ENCODE assay signal across 8 cellular contexts in the genomic region with DNA sequence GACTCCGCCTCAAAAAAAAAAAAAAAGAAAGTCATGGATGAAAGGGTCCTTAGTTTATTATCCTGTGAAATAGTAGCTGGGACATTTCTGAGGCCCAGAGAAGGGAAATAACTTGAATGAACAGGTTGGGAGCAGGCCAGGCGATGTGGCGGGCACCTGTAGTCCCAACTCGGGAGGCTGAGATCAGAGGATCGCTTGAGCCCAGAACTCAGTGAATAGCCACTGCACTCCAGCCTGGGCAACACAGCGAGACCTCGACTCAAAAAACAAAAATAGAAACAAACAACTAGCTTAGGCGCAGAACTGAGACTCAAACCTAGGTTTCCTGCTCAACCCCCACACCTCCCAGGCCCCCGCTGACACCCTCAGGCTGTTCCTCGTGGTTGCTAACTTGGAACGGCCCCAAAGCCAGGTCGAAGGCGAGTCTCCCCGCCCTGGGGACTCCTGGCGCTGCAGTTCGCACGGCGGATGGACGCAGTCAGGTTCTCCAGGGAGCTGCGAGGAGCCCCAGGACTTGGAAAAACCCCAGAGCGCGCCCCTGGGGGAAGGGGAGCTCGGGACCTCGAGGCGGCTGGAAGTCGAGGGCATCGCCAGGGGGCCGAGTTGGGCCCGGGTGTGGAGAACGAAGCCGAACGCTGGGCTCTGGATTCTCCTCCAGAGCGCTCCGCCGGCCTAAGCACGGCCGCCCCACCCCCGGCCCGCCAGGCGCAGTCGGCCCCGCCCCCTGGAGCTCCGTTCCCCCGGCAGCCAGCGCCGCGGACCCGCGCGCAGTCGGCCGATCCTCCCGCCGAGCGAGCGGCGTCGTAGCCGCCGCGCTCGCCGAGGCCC. TPM values are rescaled to one million over a fixed set of nuclear protein-coding genes. Genes with fewer than 3 reads are reported as not detected.
DNase-seq lines count a peak whose midpoint lies in the region; ATAC-seq and TF ChIP-seq lines count a peak whose summit lies in the region.

A gene with protein sequence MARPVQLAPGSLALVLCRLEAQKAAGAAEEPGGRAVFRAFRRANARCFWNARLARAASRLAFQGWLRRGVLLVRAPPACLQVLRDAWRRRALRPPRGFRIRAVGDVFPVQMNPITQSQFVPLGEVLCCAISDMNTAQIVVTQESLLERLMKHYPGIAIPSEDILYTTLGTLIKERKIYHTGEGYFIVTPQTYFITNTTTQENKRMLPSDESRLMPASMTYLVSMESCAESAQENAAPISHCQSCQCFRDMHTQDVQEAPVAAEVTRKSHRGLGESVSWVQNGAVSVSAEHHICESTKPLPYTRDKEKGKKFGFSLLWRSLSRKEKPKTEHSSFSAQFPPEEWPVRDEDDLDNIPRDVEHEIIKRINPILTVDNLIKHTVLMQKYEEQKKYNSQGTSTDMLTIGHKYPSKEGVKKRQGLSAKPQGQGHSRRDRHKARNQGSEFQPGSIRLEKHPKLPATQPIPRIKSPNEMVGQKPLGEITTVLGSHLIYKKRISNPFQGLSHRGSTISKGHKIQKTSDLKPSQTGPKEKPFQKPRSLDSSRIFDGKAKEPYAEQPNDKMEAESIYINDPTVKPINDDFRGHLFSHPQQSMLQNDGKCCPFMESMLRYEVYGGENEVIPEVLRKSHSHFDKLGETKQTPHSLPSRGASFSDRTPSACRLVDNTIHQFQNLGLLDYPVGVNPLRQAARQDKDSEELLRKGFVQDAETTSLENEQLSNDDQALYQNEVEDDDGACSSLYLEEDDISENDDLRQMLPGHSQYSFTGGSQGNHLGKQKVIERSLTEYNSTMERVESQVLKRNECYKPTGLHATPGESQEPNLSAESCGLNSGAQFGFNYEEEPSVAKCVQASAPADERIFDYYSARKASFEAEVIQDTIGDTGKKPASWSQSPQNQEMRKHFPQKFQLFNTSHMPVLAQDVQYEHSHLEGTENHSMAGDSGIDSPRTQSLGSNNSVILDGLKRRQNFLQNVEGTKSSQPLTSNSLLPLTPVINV (plus strand): TSS at position 768 of the 828 bp plus-strand sequence. CDS start 93 bp downstream, outside the sequence.

- H3K27ac ChIP-seq in HUES6 (ENCODE audit: low read depth, low read length): no peak within 1 kb of the TSS
- H3K27ac ChIP-seq in SK-N-SH (ENCODE audit: low read depth in 2 of 2, low read length in 1 of 2): no peak within 1 kb of the TSS; a peak in 1 of 4 replicates
- peak within 1 kb of the TSS in 1 of 2 donors; percentile 64 for H3K27ac ChIP-seq in uterus

- no peaks in the 10 kb centered on the region for H3K36me3 Mint-ChIP-seq in CD14-positive monocyte
- H3K36me3 Mint-ChIP-seq in activated naive CD4-positive, alpha-beta T cell treated with anti-CD3 and anti-CD28 coated beads, Interleukin-2, amount 50 U/mL, for 72 hours: no peaks in the 10 kb centered on the region

- TF ChIP-seq EP300 in SK-N-SH (IDR thresholded peaks at IDR 0.05; ENCODE audit: borderline replicate concordance in 1 of 2, low read depth in 1 of 2, low read length in 1 of 2): no peak

- H3K9ac ChIP-seq in HUES6 (ENCODE audit: low read length) (peak within 1 kb of the TSS; percentile 78), SK-N-SH (peak within 1 kb of the TSS; percentile 61; the same call in 1 of the 2 replicates)

- WGBS in SK-N-SH (ENCODE audit: low lambda C conversion rate): 24% methylated on average over 20 of the region's 63 CpGs

- intact Hi-C loops in CD14-positive monocyte (cut with micrococcal nuclease) (no loop called here), Right ventricle myocardium superior (cut with DNase I) (no loop called here), posterior vena cava (cut with DNase I) (no loop called here), uterus (cut with DNase I; ENCODE audit: low total_unique reads) (no loop called here)

- peak; percentile 65 for ATAC-seq in GM19438 (IDR thresholded peaks at IDR 0.05; ENCODE audit: low read depth, unreplicated experiment)
- ATAC-seq in activated naive CD4-positive, alpha-beta T cell treated with anti-CD3 and anti-CD28 coated beads, Interleukin-2, amount 50 U/mL, for 72 hours: peak; percentile 84 to 86
- peak; percentile 84 for ATAC-seq in Right ventricle myocardium superior (ENCODE audit: poor library complexity)

- H3K4me2 ChIP-seq in SK-N-SH: peak within 1 kb of the TSS; percentile 98

- peaks cover 0 to 15% (median 3%) of the 10 kb centered on the region in 7 donors for H3K9me3 Mint-ChIP-seq in CD14-positive monocyte
- no peaks in the 10 kb centered on the region for H3K9me3 Mint-ChIP-seq in activated naive CD4-positive, alpha-beta T cell treated with anti-CD3 and anti-CD28 coated beads, Interleukin-2, amount 50 U/mL, for 72 hours

- H3K9me2 ChIP-seq in SK-N-SH: no peaks in the 10 kb centered on the region

- no peaks in the 10 kb centered on the region for H3K36me3 ChIP-seq in HUES6 (ENCODE audit: control insufficient read depth, insufficient read depth, low read length)
- no peaks in the 10 kb centered on the region for H3K36me3 ChIP-seq in SK-N-SH (replicated peaks in 1 of 2; ENCODE audit: control insufficient read depth in 1 of 2, insufficient read depth in 2 of 2, low read length in 1 of 2)
- H3K36me3 ChIP-seq in uterus: no peaks in the 10 kb centered on the region

- H4K20me1 ChIP-seq in SK-N-SH (ENCODE audit: insufficient read depth): no peaks in the 10 kb centered on the region

- H3K27me3 ChIP-seq in HUES6 (ENCODE audit: control insufficient read depth, insufficient read depth, low read length) (peaks cover 13% of the 10 kb centered on the region), SK-N-SH (ENCODE audit: insufficient read depth) (peaks cover 9% of the 10 kb centered on the region; the same call in 1 of the 2 replicates), uterus (no peaks in the 10 kb centered on the region)

- POLR2A ChIA-PET in SK-N-SH (lab: Yijun Ruan, JAX): interaction anchor here (0.9 to 1.0 kb wide), 2 partner anchors 10 to 420 kb away, joined by 3 read pairs; a partner anchor contains a TSS

- H3K79me2 ChIP-seq in SK-N-SH (ENCODE audit: insufficient read depth): no peaks in the 10 kb centered on the region

- peaks cover 3% of the 10 kb centered on the region for H3F3A ChIP-seq in SK-N-SH (replicated peaks; ENCODE audit: insufficient read depth)

- DNase-seq in CD14-positive monocyte (ENCODE audit: low spot score): no peak
- peak; percentile 94 for DNase-seq in SK-N-SH
- DNase-seq in activated naive CD4-positive, alpha-beta T cell treated with anti-CD3 and anti-CD28 coated beads, Interleukin-2, amount 50 U/mL, for 72 hours (ENCODE audit: low spot score in 2 of 2): peak; percentile 60 to 75
- DNase-seq in Right ventricle myocardium superior: peak; percentile 59
- peak; percentile 82 for DNase-seq in posterior vena cava (ENCODE audit: low spot score)
- DNase-seq in uterus: peak; percentile 36 to 39

- peak within 1 kb of the TSS; percentile 76 for H3K4me3 ChIP-seq in HUES6 (ENCODE audit: low read depth, low read length)
- peak within 1 kb of the TSS; percentile 52 to 73 for H3K4me3 ChIP-seq in SK-N-SH (ENCODE audit: low read depth in 2 of 2, low read length in 1 of 2)
- H3K4me3 ChIP-seq in uterus: peak within 1 kb of the TSS; percentile 45 to 52

- CTCF ChIA-PET in SK-N-SH (lab: Yijun Ruan, JAX): interaction anchor here (0.8 to 2.2 kb wide), 4 partner anchors 28 to 73 kb away, joined by 3 to 14 read pairs (median 6); a partner anchor contains a TSS

- no peak within 1 kb of the TSS for H3K27ac Mint-ChIP-seq in CD14-positive monocyte
- peak within 1 kb of the TSS in 1 of 2 donors; percentile 68 for H3K27ac Mint-ChIP-seq in activated naive CD4-positive, alpha-beta T cell treated with anti-CD3 and anti-CD28 coated beads, Interleukin-2, amount 50 U/mL, for 72 hours

- TF ChIP-seq CTCF in CD14-positive monocyte (IDR thresholded peaks at IDR 0.05) (no peak), SK-N-SH (IDR thresholded peaks at IDR 0.05) (no peak), uterus (IDR thresholded peaks at IDR 0.05) (no peak)

- peak within 1 kb of the TSS; percentile 68 to 85 for H3K4me3 Mint-ChIP-seq in CD14-positive monocyte

- H2AFZ ChIP-seq in SK-N-SH (ENCODE audit: low read depth): peak within 1 kb of the TSS; percentile 99

- TF ChIP-seq RAD21 in SK-N-SH (IDR thresholded peaks at IDR 0.05; ENCODE audit: low read length): no peak

- TF ChIP-seq POLR2A in uterus (IDR thresholded peaks at IDR 0.05): peak in 1 of 2 donors; percentile 24

- H3K4me1 ChIP-seq in HUES6 (ENCODE audit: control insufficient read depth, insufficient read depth, low read length) (0 out of 2 replicates have a peak, but pooled peaks cover 3% of the 10 kb centered on the region), SK-N-SH (ENCODE audit: control insufficient read depth in 1 of 2, insufficient read depth in 2 of 2, low read depth in 1 of 2, low read length in 1 of 2) (no peaks in the 10 kb centered on the region; a peak in 1 of 4 replicates), uterus (peaks cover 0 to 4% of the 10 kb centered on the region in 2 donors)

- H3K9me3 ChIP-seq in HUES6 (ENCODE audit: control insufficient read depth, insufficient read depth, low read depth, low read length) (no peaks in the 10 kb centered on the region), SK-N-SH (no peaks in the 10 kb centered on the region), uterus (no peaks in the 10 kb centered on the region)

- H3K27me3 Mint-ChIP-seq in CD14-positive monocyte (ENCODE audit: low read depth in 3 of 3): peaks cover 35 to 38% (median 38%) of the 10 kb centered on the region in 3 donors

- peaks cover 9% of the 10 kb centered on the region for H3K4me1 Mint-ChIP-seq in CD14-positive monocyte

TF ChIP-seq in SK-N-SH, 30 proteins besides CTCF, POLR2A, EP300 and RAD21 (continues in another document):
- TF ChIP-seq, protein P1, sequence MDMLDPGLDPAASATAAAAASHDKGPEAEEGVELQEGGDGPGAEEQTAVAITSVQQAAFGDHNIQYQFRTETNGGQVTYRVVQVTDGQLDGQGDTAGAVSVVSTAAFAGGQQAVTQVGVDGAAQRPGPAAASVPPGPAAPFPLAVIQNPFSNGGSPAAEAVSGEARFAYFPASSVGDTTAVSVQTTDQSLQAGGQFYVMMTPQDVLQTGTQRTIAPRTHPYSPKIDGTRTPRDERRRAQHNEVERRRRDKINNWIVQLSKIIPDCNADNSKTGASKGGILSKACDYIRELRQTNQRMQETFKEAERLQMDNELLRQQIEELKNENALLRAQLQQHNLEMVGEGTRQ (IDR thresholded peaks at IDR 0.05; ENCODE audit: borderline replicate concordance, low read depth, low read length): no peak
- TF ChIP-seq SIN3A (IDR thresholded peaks at IDR 0.05; ENCODE audit: borderline replicate concordance, low read depth, low read length) (0 out of 2 replicates have a peak, but pooled peaks have one; percentile 7), RCOR1 (IDR thresholded peaks at IDR 0.05; ENCODE audit: low read length) (no peak), GATA2 (CRISPR knock-in tag; IDR thresholded peaks at IDR 0.05) (no peak), POLR2AphosphoS5 (IDR thresholded peaks at IDR 0.05; ENCODE audit: low read depth, low read length) (no peak)

RNA-seq across cellular contexts. Expression of the gene that starts here (rescaled TPM):
- not detected for polyA plus RNA-seq in CD14-positive monocyte
- 0.13 and 0.21 TPM in 2 replicates for polyA plus RNA-seq in SK-N-SH (2012; rRNA removed)
- polyA plus RNA-seq in SK-N-SH (2012; cell fraction: cytosol; rRNA removed): 0.30 TPM in 2 replicates
- polyA plus RNA-seq in SK-N-SH (2012; cell fraction: nucleus; rRNA removed): 0.13 and 0.23 TPM in 2 replicates
- total RNA-seq in activated naive CD4-positive, alpha-beta T cell treated with anti-CD3 and anti-CD28 coated beads, Interleukin-2, amount 50 U/mL, for 72 hours: under 1 TPM; 0.25 to 0.84 TPM
- total RNA-seq in Right ventricle myocardium superior: 0.38 TPM
- total RNA-seq in posterior vena cava: under 1 TPM; 0.24 to 0.32 TPM
- 1 to 10 TPM in 2 of 4 donors, under 1 TPM in 1, not detected in 1; 0.51 to 7.7 (median 4.2) TPM for total RNA-seq in uterus

Comparison
In these comparisons a context has a peak if more than half of its experiments do, and no peak if none do; other contexts are left out.
1. Peak in DNase-seq, H3K4me3 ChIP-seq, H3K9ac ChIP-seq and H3K4me2 ChIP-seq in SK-N-SH; RNA of the gene not detected or under 1 TPM.
2. Peak in DNase-seq and ATAC-seq in activated naive CD4-positive, alpha-beta T cell treated with anti-CD3 and anti-CD28 coated beads, Interleukin-2, amount 50 U/mL, for 72 hours; RNA of the gene not detected or under 1 TPM.
3. Peak in DNase-seq and ATAC-seq in Right ventricle myocardium superior; RNA of the gene not detected or under 1 TPM.
4. Peak in DNase-seq in posterior vena cava; RNA of the gene not detected or under 1 TPM.